ENCODE assay signal across 9 cellular contexts in genomic region chr6:135128268-135128914, GRCh38. TPM values are rescaled to one million over a fixed set of nuclear protein-coding genes. Genes with fewer than 3 reads are reported as not detected.
DNase-seq lines count a peak whose midpoint lies in the region; ATAC-seq, FAIRE-seq and TF ChIP-seq lines count a peak whose summit lies in the region.
"Had no signal": no experiment of that assay in that cellular context is flagged by ENCODE, and none has a peak within 500 bp of the region (broad histone marks: within the 10 kb centered on the region; RNA-seq: fewer than 3 reads in every experiment).

No MANE protein-coding gene starts in this region.

- TF ChIP-seq POLR2A in NB4 (IDR thresholded peaks at IDR 0.05; ENCODE audit: extremely low read depth, insufficient read length) = no peak
- TF ChIP-seq POLR2A in body of pancreas (IDR thresholded peaks at IDR 0.05) = no peak

- H3K27ac Mint-ChIP-seq in CD4-positive, CD25-positive, alpha-beta regulatory T cell = peak overlapping the region; percentile 95 to 96 (median 96)
- peak overlapping the region; percentile 92 to 98 for H3K27ac Mint-ChIP-seq in activated naive CD4-positive, alpha-beta T cell treated with anti-CD3 and anti-CD28 coated beads, Interleukin-2, amount 50 U/mL, for 72 hours
- H3K27ac Mint-ChIP-seq in stimulated activated effector memory CD8-positive, alpha-beta T cell treated with anti-CD3 and anti-CD28 coated beads, Interleukin-12 subunit alpha, Interleukin-12 subunit beta, amount 100 ng/mL, for 72 hours = peak overlapping the region; percentile 93

- H3K27me3 ChIP-seq in CD4-positive, CD25-positive, alpha-beta regulatory T cell (ENCODE audit: control insufficient read depth, insufficient read depth, low read length) = no peaks in the 10 kb centered on the region
- no peaks in the 10 kb centered on the region for H3K27me3 ChIP-seq in body of pancreas

- peak overlapping the region; percentile 63 for H3K4me3 ChIP-seq in CD4-positive, CD25-positive, alpha-beta regulatory T cell (ENCODE audit: low read depth, low read length)
- H3K4me3 ChIP-seq in NB4 (ENCODE audit: low read depth, low read length) (no peak overlapping the region), body of pancreas (no peak overlapping the region)

- FAIRE-seq in urothelium cell line (lab: Jason Lieb, UNC) = no peak
- FAIRE-seq: TTC549 had no signal

- WGBS in body of pancreas, 2 donors = 68 to 71% methylated on average over 4 of the region's 4 CpGs

- no peaks in the 10 kb centered on the region for H3K9me3 Mint-ChIP-seq in CD4-positive, CD25-positive, alpha-beta regulatory T cell
- peaks cover 4 to 14% of the 10 kb centered on the region in 2 donors for H3K9me3 Mint-ChIP-seq in activated naive CD4-positive, alpha-beta T cell treated with anti-CD3 and anti-CD28 coated beads, Interleukin-2, amount 50 U/mL, for 72 hours
- peaks cover 4% of the 10 kb centered on the region for H3K9me3 Mint-ChIP-seq in stimulated activated effector memory CD8-positive, alpha-beta T cell treated with anti-CD3 and anti-CD28 coated beads, Interleukin-12 subunit alpha, Interleukin-12 subunit beta, amount 100 ng/mL, for 72 hours

- H3K27ac ChIP-seq in CD4-positive, CD25-positive, alpha-beta regulatory T cell (ENCODE audit: insufficient read depth, low read length, poor library complexity, severe bottlenecking) = peak overlapping the region; percentile 60
- H3K27ac ChIP-seq in body of pancreas = no peak overlapping the region

- peaks cover 9 to 37% (median 20%) of the 10 kb centered on the region in 4 donors for H3K4me1 Mint-ChIP-seq in CD4-positive, CD25-positive, alpha-beta regulatory T cell
- H3K4me1 Mint-ChIP-seq in stimulated activated effector memory CD8-positive, alpha-beta T cell treated with anti-CD3 and anti-CD28 coated beads, Interleukin-12 subunit alpha, Interleukin-12 subunit beta, amount 100 ng/mL, for 72 hours = peaks cover 33% of the 10 kb centered on the region

- peak overlapping the region; percentile 20 to 91 (median 76) for H3K4me3 Mint-ChIP-seq in CD4-positive, CD25-positive, alpha-beta regulatory T cell
- peak overlapping the region; percentile 63 for H3K4me3 Mint-ChIP-seq in stimulated activated effector memory CD8-positive, alpha-beta T cell treated with anti-CD3 and anti-CD28 coated beads, Interleukin-12 subunit alpha, Interleukin-12 subunit beta, amount 100 ng/mL, for 72 hours

- peak in 2 of 3 donors; percentile 45 to 78 for DNase-seq in CD4-positive, CD25-positive, alpha-beta regulatory T cell
- peak; percentile 36 for DNase-seq in NB4 (ENCODE audit: low read depth)
- DNase-seq in activated naive CD4-positive, alpha-beta T cell treated with anti-CD3 and anti-CD28 coated beads, Interleukin-2, amount 50 U/mL, for 72 hours (ENCODE audit: low spot score in 2 of 2) = peak; percentile 58 to 72
- peak; percentile 25 to 73 for DNase-seq in stimulated activated effector memory CD8-positive, alpha-beta T cell treated with anti-CD3 and anti-CD28 coated beads, Interleukin-12 subunit alpha, Interleukin-12 subunit beta, amount 100 ng/mL, for 72 hours (ENCODE audit: low spot score in 2 of 2)
- DNase-seq in body of pancreas = no peak
- no peak for DNase-seq in NCI-H2171 (lab: John Stamatoyannopoulos, UW)
- no peak for DNase-seq in urothelium cell line (ENCODE audit: low spot score)

- no peaks in the 10 kb centered on the region for H3K36me3 ChIP-seq in CD4-positive, CD25-positive, alpha-beta regulatory T cell (ENCODE audit: control insufficient read depth, insufficient read depth, low read length)
- H3K36me3 ChIP-seq in body of pancreas (replicated peaks in 1 of 2; ENCODE audit: insufficient read depth in 1 of 2, low read depth in 2 of 2) = no peaks in the 10 kb centered on the region

- H3K4me1 ChIP-seq in CD4-positive, CD25-positive, alpha-beta regulatory T cell (ENCODE audit: control insufficient read depth, insufficient read depth, low read length, poor library complexity, severe bottlenecking) = peaks cover 17% of the 10 kb centered on the region
- no peaks in the 10 kb centered on the region for H3K4me1 ChIP-seq in body of pancreas

- intact Hi-C loops in body of pancreas (cut with DNase I) = no loop called here

- H3K9me3 ChIP-seq in CD4-positive, CD25-positive, alpha-beta regulatory T cell (ENCODE audit: control insufficient read depth in 2 of 2, low read length in 2 of 2) = no peaks in the 10 kb centered on the region
- H3K9me3 ChIP-seq in body of pancreas = no peaks in the 10 kb centered on the region

- H3K27me3 Mint-ChIP-seq in CD4-positive, CD25-positive, alpha-beta regulatory T cell = no peaks in the 10 kb centered on the region

- no peaks in the 10 kb centered on the region for H3K36me3 Mint-ChIP-seq in CD4-positive, CD25-positive, alpha-beta regulatory T cell
- H3K36me3 Mint-ChIP-seq in activated naive CD4-positive, alpha-beta T cell treated with anti-CD3 and anti-CD28 coated beads, Interleukin-2, amount 50 U/mL, for 72 hours = peaks cover 14 to 19% of the 10 kb centered on the region in 2 donors
- H3K36me3 Mint-ChIP-seq in stimulated activated effector memory CD8-positive, alpha-beta T cell treated with anti-CD3 and anti-CD28 coated beads, Interleukin-12 subunit alpha, Interleukin-12 subunit beta, amount 100 ng/mL, for 72 hours = peaks cover 8% of the 10 kb centered on the region

- TF ChIP-seq CTCF in NB4 (IDR thresholded peaks at IDR 0.05; ENCODE audit: low read depth, low read length) (no peak), body of pancreas (IDR thresholded peaks at IDR 0.05) (no peak)

- ATAC-seq in CD4-positive, CD25-positive, alpha-beta regulatory T cell (ENCODE audit: low read depth in 2 of 2) = peak; percentile 76 to 80
- ATAC-seq in GM21576 (IDR thresholded peaks at IDR 0.05; ENCODE audit: unreplicated experiment) (peak; percentile 84), body of pancreas (no peak)
- peak; percentile 98 to 99 for ATAC-seq in activated naive CD4-positive, alpha-beta T cell treated with anti-CD3 and anti-CD28 coated beads, Interleukin-2, amount 50 U/mL, for 72 hours
- ATAC-seq in stimulated activated effector memory CD8-positive, alpha-beta T cell treated with anti-CD3 and anti-CD28 coated beads, Interleukin-12 subunit alpha, Interleukin-12 subunit beta, amount 100 ng/mL, for 72 hours = peak; percentile 99

RNA-seq across cellular contexts. Expression of gene MYB, which starts 52.7 kb away (rescaled TPM):
- total RNA-seq in CD4-positive, CD25-positive, alpha-beta regulatory T cell = 17.4 TPM
- 1 to 10 TPM; 1.4 to 5.1 (median 4.4) TPM for polyA plus RNA-seq in CD4-positive, CD25-positive, alpha-beta regulatory T cell
- total RNA-seq in activated naive CD4-positive, alpha-beta T cell treated with anti-CD3 and anti-CD28 coated beads, Interleukin-2, amount 50 U/mL, for 72 hours = 10 to 100 TPM; 23.8 to 54.9 TPM
- total RNA-seq in body of pancreas = not detected

Comparison
In these comparisons a context has a peak if more than half of its experiments do, and no peak if none do; other contexts are left out.
1. DNase-seq: peak in CD4-positive, CD25-positive, alpha-beta regulatory T cell (2 of 3), NB4 (single experiment), activated naive CD4-positive, alpha-beta T cell treated with anti-CD3 and anti-CD28 coated beads, Interleukin-2, amount 50 U/mL, for 72 hours (2 of 2) and stimulated activated effector memory CD8-positive, alpha-beta T cell treated with anti-CD3 and anti-CD28 coated beads, Interleukin-12 subunit alpha, Interleukin-12 subunit beta, amount 100 ng/mL, for 72 hours (2 of 2); none in body of pancreas (0 of 4), NCI-H2171 (single experiment) and urothelium cell line (single experiment).
2. RNA of gene MYB, which starts 52.7 kb away (total RNA-seq): 23.8 to 54.9 TPM in activated naive CD4-positive, alpha-beta T cell treated with anti-CD3 and anti-CD28 coated beads, Interleukin-2, amount 50 U/mL, for 72 hours and 17.4 TPM in CD4-positive, CD25-positive, alpha-beta regulatory T cell (single experiment); not detected in body of pancreas; every median in the first group is over 10 times any median in the second.
3. Peak in every context shown above with its lines, with median percentiles within 50 percentile points of each other: H3K27ac Mint-ChIP-seq.